In the genomic region with DNA sequence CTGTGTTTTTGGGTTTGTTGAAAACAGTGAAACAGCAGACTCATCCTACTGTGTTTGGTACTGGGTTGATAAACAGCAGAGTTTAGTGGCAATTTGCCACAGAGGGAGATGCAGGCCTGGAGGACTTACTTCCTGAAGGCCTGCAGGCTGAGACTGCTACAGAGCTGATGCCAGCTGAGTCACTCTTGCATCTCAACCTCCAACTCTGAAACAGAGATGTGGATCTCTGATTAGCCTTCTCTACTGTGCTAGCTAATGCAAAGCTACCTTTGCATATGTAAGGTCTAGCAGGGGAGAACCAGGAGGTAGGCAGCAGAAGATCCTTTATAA, we compare ENCODE assay signal across 9 cellular contexts. TPM values are rescaled to one million over a fixed set of nuclear protein-coding genes. Genes with fewer than 3 reads are reported as not detected.
A peak's percentile ranks its signal among the peaks of the same experiment; 100 is the strongest.
DNase-seq lines count a peak whose midpoint lies in the region; ATAC-seq, FAIRE-seq and TF ChIP-seq lines count a peak whose summit lies in the region.
"Had no signal": no experiment of that assay in that cellular context is flagged by ENCODE, and none has a peak within 500 bp of the region (broad histone marks: within the 10 kb centered on the region; RNA-seq: fewer than 3 reads in every experiment).

No MANE protein-coding gene starts in this region.

- POLR2A ChIA-PET in PC-9 (lab: Charles Lee; ENCODE audit: unreplicated experiment) (interaction anchor here (0.6 kb wide), 1 partner anchor 15 kb away, joined by 3 read pairs; no protein-coding TSS in a partner anchor), endothelial cell of umbilical vein (lab: Charles Lee) (interaction anchor here (0.7 kb wide), 1 partner anchor 14 kb away, joined by 3 read pairs; no protein-coding TSS in a partner anchor)

- no peak for TF ChIP-seq POLR2A in endothelial cell of umbilical vein (IDR thresholded peaks at IDR 0.05; ENCODE audit: low read depth, low read length)

- H3K79me2 ChIP-seq in PC-9 (ENCODE audit: low read depth), result no peaks in the 10 kb centered on the region
- H3K79me2 ChIP-seq in endothelial cell of umbilical vein (ENCODE audit: control insufficient read depth, insufficient read depth, low read length), result no peaks in the 10 kb centered on the region

- TF ChIP-seq CTCF in PC-9 (conservative IDR thresholded peaks at IDR 0.05) (no peak), endothelial cell of umbilical vein (IDR thresholded peaks at IDR 0.05; ENCODE audit: extremely low read depth in 1 of 2, insufficient read depth in 1 of 2, low read depth in 1 of 2, low read length in 2 of 2) (no peak), pancreas (IDR thresholded peaks at IDR 0.05) (no peak)

- BruUV-seq in PC-9 (replicated peaks; lab: Mats Ljungman, UMichigan) (no TSS peak), endothelial cell of umbilical vein (replicated peaks; lab: Mats Ljungman, UMichigan) (no TSS peak)

- peaks cover 41% of the 10 kb centered on the region for H3F3A ChIP-seq in PC-9 (ENCODE audit: insufficient read depth, low read depth)

- intact Hi-C loops in Right ventricle myocardium inferior (cut with DNase I) (no loop called here), cardiac septum (cut with DNase I) (no loop called here), PC-9 (cut with micrococcal nuclease; ENCODE audit: unreplicated experiment) (loop anchor here (1.0 to 2.0 kb wide), 2 partner anchors 14 to 19 kb away; partner anchors contain the start of gene ATP5MG), endothelial cell of umbilical vein (cut with micrococcal nuclease) (loop anchor here (5.0 kb wide), 1 partner anchor 72 kb away; no protein-coding TSS in a partner anchor), pancreas (cut with DNase I) (no loop called here)

- H4K20me1 ChIP-seq in PC-9 (ENCODE audit: insufficient read depth), result no peaks in the 10 kb centered on the region
- no peaks in the 10 kb centered on the region for H4K20me1 ChIP-seq in endothelial cell of umbilical vein (replicated peaks; ENCODE audit: control insufficient read depth, extremely low read depth, insufficient read depth, low read length)

- H3K9me3 ChIP-seq in PC-9 (ENCODE audit: insufficient read depth, low read depth) (no peaks in the 10 kb centered on the region), endothelial cell of umbilical vein (replicated peaks; ENCODE audit: control insufficient read depth, insufficient read depth, low read length) (no peaks in the 10 kb centered on the region), pancreas (no peaks in the 10 kb centered on the region)

- H3K36me3 ChIP-seq in PC-9 (ENCODE audit: low read depth), result no peaks in the 10 kb centered on the region
- H3K36me3 ChIP-seq in endothelial cell of umbilical vein (ENCODE audit: control insufficient read depth in 2 of 2, extremely low read depth in 1 of 2, insufficient read depth in 2 of 2, low read length in 2 of 2), result no peaks in the 10 kb centered on the region
- H3K36me3 ChIP-seq in pancreas, result no peaks in the 10 kb centered on the region

- H3K4me3 ChIP-seq in PC-9, result no peak overlapping the region
- no peak overlapping the region for H3K4me3 ChIP-seq in endothelial cell of umbilical vein (replicated peaks in 1 of 3; ENCODE audit: insufficient read depth in 1 of 3, low read depth in 1 of 3, low read length in 3 of 3)
- H3K4me3 ChIP-seq in pancreas, result no peak overlapping the region
- H3K4me3 ChIP-seq: GM12878 had no signal

- H3K9me1 ChIP-seq in endothelial cell of umbilical vein (replicated peaks; ENCODE audit: control insufficient read depth, extremely low read depth, insufficient read depth, low read length), result peaks cover 2% of the 10 kb centered on the region

- dilution Hi-C loops in endothelial cell of umbilical vein (cut with MboI; ENCODE audit: extremely low pct_ligation_motif_present, low sequenced_read_pairs), result no loop called here

- H3K4me1 ChIP-seq in PC-9 (replicated peaks; ENCODE audit: insufficient read depth) (peaks cover 32% of the 10 kb centered on the region), endothelial cell of umbilical vein (ENCODE audit: control insufficient read depth, extremely low read depth, insufficient read depth, low read length) (peaks cover 13% of the 10 kb centered on the region), pancreas (no peaks in the 10 kb centered on the region)

- peak; percentile 89 for FAIRE-seq in endothelial cell of umbilical vein (lab: Jason Lieb, UNC)
- no peak for FAIRE-seq in pancreas (lab: Jason Lieb, UNC)
- FAIRE-seq: GM12878 had no signal

- H2AFZ ChIP-seq in PC-9 (no peak overlapping the region), endothelial cell of umbilical vein (ENCODE audit: low read depth, low read length) (no peak overlapping the region)

- no peak overlapping the region for H3K9ac ChIP-seq in endothelial cell of umbilical vein (replicated peaks; ENCODE audit: extremely low read depth, insufficient read depth, low read length)

- CTCF ChIA-PET in PC-9 (lab: Charles Lee), result no interaction called here
- CTCF ChIA-PET in endothelial cell of umbilical vein (lab: Charles Lee), result interaction anchor here (0.7 to 2.2 kb wide), 5 partner anchors 12 to 73 kb away, joined by 3 to 10 read pairs (median 6); partner anchors contain the start of genes ATP5MG and KMT2A

- peak overlapping the region; percentile 47 for H3K27ac ChIP-seq in PC-9
- H3K27ac ChIP-seq in endothelial cell of umbilical vein (ENCODE audit: insufficient read depth, low read depth, low read length), result no peak overlapping the region
- H3K27ac ChIP-seq in pancreas, result no peak overlapping the region

- H3K27me3 ChIP-seq in PC-9 (ENCODE audit: insufficient read depth, low read depth), result no peaks in the 10 kb centered on the region
- H3K27me3 ChIP-seq in endothelial cell of umbilical vein (ENCODE audit: control insufficient read depth in 2 of 2, insufficient read depth in 2 of 2, low read length in 2 of 2), result no peaks in the 10 kb centered on the region
- no peaks in the 10 kb centered on the region for H3K27me3 ChIP-seq in pancreas

- H3K9me2 ChIP-seq in PC-9 (ENCODE audit: insufficient read depth), result no peaks in the 10 kb centered on the region

- DNase-seq in Right ventricle myocardium inferior (ENCODE audit: missing footprints), result no peak
- no peak for DNase-seq in cardiac septum (ENCODE audit: low spot score)
- peak; percentile 71 to 97 for DNase-seq in PC-9
- DNase-seq in endothelial cell of umbilical vein (ENCODE audit: low read depth, low spot score), result peak; percentile 82
- peak in 1 of 6 donors; percentile 25 for DNase-seq in pancreas
- DNase-seq in NCI-H1092 treated with DMSO at 0.1 percent for 48 hours (lab: John Stamatoyannopoulos, UW), result no peak

- ATAC-seq in Right ventricle myocardium inferior (peak; percentile 56), pancreas (peak in 3 of 4 donors; percentile 48 to 79 (median 74)), HG02884 (IDR thresholded peaks at IDR 0.05; ENCODE audit: unreplicated experiment) (no peak), GM19324 (IDR thresholded peaks at IDR 0.05; ENCODE audit: low FRiP score, unreplicated experiment) (no peak)
- ATAC-seq: GM12878 had no signal

- H3K4me2 ChIP-seq in PC-9 (peak overlapping the region; percentile 14; the same call in 1 of the 2 replicates), endothelial cell of umbilical vein (ENCODE audit: insufficient read depth, low read length) (no peak overlapping the region)

TF ChIP-seq in endothelial cell of umbilical vein, 7 proteins besides CTCF, POLR2A, EP300 and RAD21 (continues in another document):
- TF ChIP-seq POLR2AphosphoS5 (IDR thresholded peaks at IDR 0.05; ENCODE audit: insufficient read depth, low read depth, low read length) (peak; percentile 57), GATA2 (IDR thresholded peaks at IDR 0.05; ENCODE audit: insufficient read depth, insufficient read length, low read depth, low read length) (peak; percentile 97), MYC (IDR thresholded peaks at IDR 0.05; ENCODE audit: low read depth, low read length) (no peak)

RNA-seq across cellular contexts. Expression of gene ATP5MG, which starts 14.3 kb away (rescaled TPM):
- total RNA-seq in Right ventricle myocardium inferior, result 762 TPM
- total RNA-seq in cardiac septum, result 600 TPM
- total RNA-seq in PC-9 (2021), result 240 and 248 TPM in 2 replicates
- total RNA-seq in endothelial cell of umbilical vein, result 211 and 242 TPM in 2 replicates
- polyA plus RNA-seq in endothelial cell of umbilical vein, result 328 and 439 TPM in 2 replicates
- polyA plus RNA-seq in endothelial cell of umbilical vein (2011; cell fraction: cytosol; rRNA removed), result 390 and 497 TPM in 2 replicates
- polyA plus RNA-seq in endothelial cell of umbilical vein (2011; cell fraction: nucleus; rRNA removed), result 106 and 109 TPM in 2 replicates
- 322 and 423 TPM in 2 replicates for polyA plus RNA-seq in endothelial cell of umbilical vein (2012)
- 88.2 and 91.2 TPM in 2 replicates for polyA minus RNA-seq in endothelial cell of umbilical vein
- polyA minus RNA-seq in endothelial cell of umbilical vein (2011; cell fraction: cytosol; rRNA and poly(A)+ RNA removed), result 79.8 TPM
- 11.3 and 15.3 TPM in 2 replicates for polyA minus RNA-seq in endothelial cell of umbilical vein (2011; cell fraction: nucleus; rRNA and poly(A)+ RNA removed)
- total RNA-seq in pancreas, result 10 to 100 TPM; 46.5 to 81.4 (median 74.3) TPM
- polyA plus RNA-seq in pancreas, result 100 to 1,000 TPM; 115 to 120 TPM

RNA-seq across cellular contexts. Expression of gene KMT2A, which starts 20.6 kb away (rescaled TPM):
- 24.3 TPM for total RNA-seq in Right ventricle myocardium inferior
- total RNA-seq in cardiac septum, result 41.4 TPM
- 78.7 and 80.3 TPM in 2 replicates for total RNA-seq in PC-9 (2021)
- 63.9 and 64.1 TPM in 2 replicates for total RNA-seq in endothelial cell of umbilical vein
- 21.9 and 23.5 TPM in 2 replicates for polyA plus RNA-seq in endothelial cell of umbilical vein
- polyA plus RNA-seq in endothelial cell of umbilical vein (2011; cell fraction: cytosol; rRNA removed), result 16.1 and 18.4 TPM in 2 replicates
- polyA plus RNA-seq in endothelial cell of umbilical vein (2011; cell fraction: nucleus; rRNA removed), result 77.4 and 94.6 TPM in 2 replicates
- polyA plus RNA-seq in endothelial cell of umbilical vein (2012), result 20.6 and 29.4 TPM in 2 replicates
- 110 and 120 TPM in 2 replicates for polyA minus RNA-seq in endothelial cell of umbilical vein
- polyA minus RNA-seq in endothelial cell of umbilical vein (2011; cell fraction: cytosol; rRNA and poly(A)+ RNA removed), result 20.4 TPM
- 116 and 144 TPM in 2 replicates for polyA minus RNA-seq in endothelial cell of umbilical vein (2011; cell fraction: nucleus; rRNA and poly(A)+ RNA removed)
- total RNA-seq in pancreas, result 10 to 100 TPM; 31.1 to 46.3 (median 36.6) TPM
- polyA plus RNA-seq in pancreas, result 10 to 100 TPM; 13.9 to 14.1 TPM

RNA-seq across cellular contexts. Expression of gene UBE4A, which starts 56.3 kb away (rescaled TPM):
- total RNA-seq in Right ventricle myocardium inferior, result 32.0 TPM
- total RNA-seq in cardiac septum, result 38.3 TPM
- total RNA-seq in PC-9 (2021), result 24.9 and 30.9 TPM in 2 replicates
- total RNA-seq in endothelial cell of umbilical vein, result 34.9 and 40.2 TPM in 2 replicates
- 9.6 and 13.3 TPM in 2 replicates for polyA plus RNA-seq in endothelial cell of umbilical vein
- 10.3 and 11.0 TPM in 2 replicates for polyA plus RNA-seq in endothelial cell of umbilical vein (2011; cell fraction: cytosol; rRNA removed)
- 34.7 and 38.6 TPM in 2 replicates for polyA plus RNA-seq in endothelial cell of umbilical vein (2011; cell fraction: nucleus; rRNA removed)
- polyA plus RNA-seq in endothelial cell of umbilical vein (2012), result 18.0 and 25.5 TPM in 2 replicates
- 37.5 and 37.6 TPM in 2 replicates for polyA minus RNA-seq in endothelial cell of umbilical vein
- 13.1 TPM for polyA minus RNA-seq in endothelial cell of umbilical vein (2011; cell fraction: cytosol; rRNA and poly(A)+ RNA removed)
- polyA minus RNA-seq in endothelial cell of umbilical vein (2011; cell fraction: nucleus; rRNA and poly(A)+ RNA removed), result 19.0 and 33.6 TPM in 2 replicates
- 10 to 100 TPM; 20.0 to 28.9 (median 21.8) TPM for total RNA-seq in pancreas
- 10 to 100 TPM; 14.2 to 17.9 TPM for polyA plus RNA-seq in pancreas

Comparison
In these comparisons a context has a peak if more than half of its experiments do, and no peak if none do; other contexts are left out.
1. ATAC-seq: peak in Right ventricle myocardium inferior (single experiment) and pancreas (3 of 4); none in HG02884 (single experiment) and GM19324 (single experiment).
2. DNase-seq: peak in PC-9 (2 of 2) and endothelial cell of umbilical vein (single experiment); none in Right ventricle myocardium inferior (single experiment), cardiac septum (single experiment) and NCI-H1092 treated with DMSO at 0.1 percent for 48 hours (single experiment).
3. intact Hi-C loops: an anchor here in PC-9 (1.0 to 2.0 kb wide) and endothelial cell of umbilical vein (5.0 kb wide); none called in Right ventricle myocardium inferior, cardiac septum and pancreas.